15 cellular contexts compared by ENCODE assay signal in the genomic region with DNA sequence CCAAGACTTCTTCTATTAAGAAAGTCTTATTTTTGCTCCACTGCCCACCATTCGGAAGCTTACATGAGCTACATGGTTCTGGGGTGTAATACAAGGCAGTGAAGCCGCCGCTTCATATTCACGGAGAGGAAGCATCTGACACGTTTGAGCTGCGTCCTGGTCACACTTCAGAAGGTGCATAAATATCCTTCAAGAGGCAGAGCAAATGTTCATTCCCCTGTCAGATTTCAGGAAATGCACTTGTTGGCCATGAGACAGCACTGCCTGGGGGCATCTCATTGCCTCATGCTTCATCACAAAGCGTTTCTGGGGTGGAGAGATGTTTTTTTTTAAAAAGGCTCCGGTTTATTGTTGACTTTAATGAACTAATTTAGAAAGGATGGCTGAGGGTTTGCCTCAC.
DNase-seq lines count a peak whose midpoint lies in the region; TF ChIP-seq lines count a peak whose summit lies in the region.
"Had no signal": no experiment of that assay in that cellular context is flagged by ENCODE, and none has a peak within 500 bp of the region (broad histone marks: within the 10 kb centered on the region; RNA-seq: fewer than 3 reads in every experiment).

No MANE protein-coding gene starts in this region.

- DNase-seq in NCI-H748 (lab: John Stamatoyannopoulos, UW; ENCODE audit: unreplicated experiment) (peak; percentile 28), NCI-H748 treated with DMSO at 0.1 percent for 48 hours (lab: John Stamatoyannopoulos, UW) (no peak), NCI-H2029 (lab: John Stamatoyannopoulos, UW) (peak; percentile 46), SJCRH30 (peak; percentile 4 to 30), osteoblast (ENCODE audit: insufficient read length, low spot score, missing footprints) (peak; percentile 31), stomach (no peak), NCI-H2227 treated with DMSO at 0.1 percent for 48 hours (lab: John Stamatoyannopoulos, UW) (no peak), sigmoid colon (no peak)
- DNase-seq: activated CD4-positive, alpha-beta T cell treated with anti-CD3 and anti-CD28 coated beads for 36 hours; brain microvascular endothelial cell; CD8-positive, alpha-beta T cell; NCI-H446 treated with DMSO at 0.1 percent for 48 hours; right cardiac atrium; stimulated activated CD4-positive, alpha-beta T cell treated with anti-CD3 and anti-CD28 coated beads, Interleukin-2, amount 100 ng/mL, for 24 hours had no signal

- WGBS in stomach, 5 donors, result 69 to 80% (median 75%) methylated on average over 8 of the region's 8 CpGs
- WGBS in sigmoid colon, 2 donors, result 76 to 90% methylated on average over 8 of the region's 8 CpGs

- no peaks in the 10 kb centered on the region for H4K20me1 ChIP-seq in osteoblast (ENCODE audit: insufficient read depth, low read length)

- H3K27ac ChIP-seq in SJCRH30 (no peak overlapping the region), osteoblast (ENCODE audit: low read depth, low read length) (no peak overlapping the region), stomach (no peak overlapping the region), sigmoid colon (no peak overlapping the region)
- H3K27ac ChIP-seq: A549, brain microvascular endothelial cell had no signal

- TF ChIP-seq CTCF in osteoblast (IDR thresholded peaks at IDR 0.05; ENCODE audit: extremely low read depth, low read depth, low read length) (no peak), stomach (IDR thresholded peaks at IDR 0.05) (no peak), sigmoid colon (IDR thresholded peaks at IDR 0.05) (no peak)

- no peak overlapping the region for H3K4me3 ChIP-seq in SJCRH30
- H3K4me3 ChIP-seq in osteoblast (ENCODE audit: insufficient read depth, low read length), result no peak overlapping the region
- H3K4me3 ChIP-seq in stomach, result no peak overlapping the region
- no peak overlapping the region for H3K4me3 ChIP-seq in sigmoid colon
- H3K4me3 ChIP-seq: A549 had no signal

- H3K4me2 ChIP-seq in osteoblast (ENCODE audit: insufficient read depth, low read length), result no peak overlapping the region
- H3K4me2 ChIP-seq: A549 had no signal

- intact Hi-C loops in stomach (cut with DNase I; ENCODE audit: low total_unique reads) (no loop called here), sigmoid colon (cut with DNase I) (no loop called here)

- H3K27me3 ChIP-seq in SJCRH30 (no peaks in the 10 kb centered on the region), osteoblast (ENCODE audit: insufficient read depth, low read length) (no peaks in the 10 kb centered on the region), stomach (no peaks in the 10 kb centered on the region), sigmoid colon (no peaks in the 10 kb centered on the region)
- H3K27me3 ChIP-seq: brain microvascular endothelial cell had no signal

- H3K4me1 ChIP-seq in SJCRH30 (no peaks in the 10 kb centered on the region), osteoblast (ENCODE audit: insufficient read depth, low read length) (no peaks in the 10 kb centered on the region), stomach (no peaks in the 10 kb centered on the region), sigmoid colon (no peaks in the 10 kb centered on the region)
- H3K4me1 ChIP-seq: A549 had no signal

- TF ChIP-seq POLR2A in stomach (IDR thresholded peaks at IDR 0.05), result no peak
- no peak for TF ChIP-seq POLR2A in sigmoid colon (IDR thresholded peaks at IDR 0.05)

- no peak for TF ChIP-seq EP300 in stomach (IDR thresholded peaks at IDR 0.05)
- TF ChIP-seq EP300 in sigmoid colon (IDR thresholded peaks at IDR 0.05), result no peak

- no peaks in the 10 kb centered on the region for H3K79me2 ChIP-seq in osteoblast (ENCODE audit: insufficient read depth, low read length)

- H3K36me3 ChIP-seq in SJCRH30 (no peaks in the 10 kb centered on the region), osteoblast (ENCODE audit: insufficient read depth, low read length) (no peaks in the 10 kb centered on the region), stomach (no peaks in the 10 kb centered on the region), sigmoid colon (no peaks in the 10 kb centered on the region)
- H3K36me3 ChIP-seq: brain microvascular endothelial cell had no signal

- no peak overlapping the region for H2AFZ ChIP-seq in osteoblast (ENCODE audit: low read length)

- no peaks in the 10 kb centered on the region for H3K9me3 ChIP-seq in SJCRH30 (replicated peaks)
- H3K9me3 ChIP-seq in osteoblast (ENCODE audit: low read depth, low read length), result no peaks in the 10 kb centered on the region
- no peaks in the 10 kb centered on the region for H3K9me3 ChIP-seq in stomach
- no peaks in the 10 kb centered on the region for H3K9me3 ChIP-seq in sigmoid colon
- H3K9me3 ChIP-seq: A549 had no signal

Comparison
In these comparisons a context has a peak if more than half of its experiments do, and no peak if none do; other contexts are left out.
1. DNase-seq: peak in NCI-H748 (single experiment), NCI-H2029 (single experiment), SJCRH30 (2 of 2) and osteoblast (single experiment); none in NCI-H748 treated with DMSO at 0.1 percent for 48 hours (single experiment), stomach (single experiment), NCI-H2227 treated with DMSO at 0.1 percent for 48 hours (single experiment) and sigmoid colon (single experiment).